Comparison of ENCODE assay signal across 30 cellular contexts in genomic region chr14:90424686-90425255, GRCh38.
"Had no signal": no experiment of that assay in that cellular context is flagged by ENCODE, and none has a peak within 500 bp of the region (broad histone marks: within the 10 kb centered on the region; RNA-seq: fewer than 3 reads in every experiment).

No MANE protein-coding gene starts in this region.

- H3K27ac ChIP-seq: adrenal gland, body of pancreas, cardiac muscle cell, left lung, lower lobe of right lung, pancreas, prostate gland, thyroid gland, upper lobe of right lung had no signal

- ATAC-seq: activated CD8-positive, alpha-beta T cell treated with anti-CD3 and anti-CD28 coated beads for 36 hours; body of pancreas; left lung; lower lobe of right lung; natural killer cell; pancreas; stimulated activated memory B cell treated with anti-CD40 and anti-IgM and Interleukin-4, amounts not matched to agents 10 μg/mL and 1 μg/mL and 100 μg/mL, for 72 hours; stimulated activated naive CD8-positive, alpha-beta T cell treated with anti-CD3 and anti-CD28 coated beads, Interleukin-15, amount 100 ng/mL, for 72 hours; upper lobe of right lung had no signal

- H3K4me3 ChIP-seq: adrenal gland, body of pancreas, cardiac muscle cell, left lung, lower lobe of right lung, pancreas, prostate gland, smooth muscle cell, thyroid gland, upper lobe of right lung had no signal

- H3K27me3 ChIP-seq: adrenal gland, body of pancreas, left lung, pancreas, thyroid gland, upper lobe of right lung had no signal

- H3K9me3 ChIP-seq: adrenal gland, body of pancreas, lower lobe of right lung, pancreas, prostate gland, thyroid gland, upper lobe of right lung had no signal

- H3K4me1 Mint-ChIP-seq: activated naive CD8-positive, alpha-beta T cell treated with anti-CD3 and anti-CD28 coated beads for 36 hours; natural killer cell; stimulated activated naive CD8-positive, alpha-beta T cell treated with anti-CD3 and anti-CD28 coated beads, Interleukin-15, amount 100 ng/mL, for 72 hours had no signal

- H3K36me3 Mint-ChIP-seq: activated naive CD8-positive, alpha-beta T cell treated with anti-CD3 and anti-CD28 coated beads for 36 hours; natural killer cell; stimulated activated memory B cell treated with anti-CD40 and anti-IgM and Interleukin-4, amounts not matched to agents 10 μg/mL and 1 μg/mL and 100 μg/mL, for 72 hours had no signal

- DNase-seq: activated B cell treated with CpG ODN at 0.5 μM for 24 hours; activated CD4-positive, alpha-beta T cell treated with anti-CD3 and anti-CD28 coated beads, Interleukin-2, amount 50 U/mL, for 1 hour; activated CD8-positive, alpha-beta T cell treated with anti-CD3 and anti-CD28 coated beads for 36 hours; activated naive CD4-positive, alpha-beta T cell treated with anti-CD3 and anti-CD28 coated beads for 36 hours; activated naive CD8-positive, alpha-beta T cell treated with anti-CD3 and anti-CD28 coated beads for 36 hours; activated T-cell treated with anti-CD3 and anti-CD28 coated beads, Interleukin-2, amount 50 U/mL, for 48 hours; adrenal gland; body of pancreas; cortex of kidney; foreskin melanocyte; left lung; lower lobe of right lung; mesenchymal stem cell; natural killer cell; pancreas; retina; stimulated activated CD4-positive, alpha-beta T cell treated with anti-CD3 and anti-CD28 coated beads, Interleukin-1b, Interleukin-23, amount 100 ng/mL, for 48 hours; stimulated activated CD4-positive, alpha-beta T cell treated with anti-CD3 and anti-CD28 coated beads, Interleukin-4, amount 100 ng/mL, for 4 hours; stimulated activated CD8-positive, alpha-beta memory T cell treated with anti-CD3 and anti-CD28 coated beads, Interleukin-4, amount 100 ng/mL, for 48 hours; stimulated activated naive CD8-positive, alpha-beta T cell treated with anti-CD3 and anti-CD28 coated beads, Interleukin-15, amount 100 ng/mL, for 72 hours; substantia nigra; T-helper 1 cell; thyroid gland; upper lobe of right lung had no signal

- H3K36me3 ChIP-seq: adrenal gland, cardiac muscle cell, left lung, lower lobe of right lung, pancreas, prostate gland, thyroid gland, upper lobe of right lung had no signal

- H3K4me3 Mint-ChIP-seq: activated B cell treated with CpG ODN at 0.5 μM for 24 hours; activated CD8-positive, alpha-beta T cell treated with anti-CD3 and anti-CD28 coated beads for 36 hours; activated naive CD4-positive, alpha-beta T cell treated with anti-CD3 and anti-CD28 coated beads for 36 hours; activated naive CD8-positive, alpha-beta T cell treated with anti-CD3 and anti-CD28 coated beads for 36 hours; natural killer cell; stimulated activated memory B cell treated with anti-CD40 and anti-IgM and Interleukin-4, amounts not matched to agents 10 μg/mL and 1 μg/mL and 100 μg/mL, for 72 hours; stimulated activated naive CD8-positive, alpha-beta T cell treated with anti-CD3 and anti-CD28 coated beads, Interleukin-15, amount 100 ng/mL, for 72 hours; T-helper 2 cell treated with Interferon-gamma antibody and Interleukin-4, amounts not matched to agents 5 μg/mL and 100 μg/mL, for 36 hours had no signal

- H3K4me2 ChIP-seq: smooth muscle cell had no signal

- H3K4me1 ChIP-seq: adrenal gland, body of pancreas, pancreas, prostate gland had no signal

- H3K27me3 Mint-ChIP-seq: activated CD8-positive, alpha-beta T cell treated with anti-CD3 and anti-CD28 coated beads for 36 hours; activated naive CD8-positive, alpha-beta T cell treated with anti-CD3 and anti-CD28 coated beads for 36 hours; stimulated activated naive CD8-positive, alpha-beta T cell treated with anti-CD3 and anti-CD28 coated beads, Interleukin-15, amount 100 ng/mL, for 72 hours had no signal

- H3K27ac Mint-ChIP-seq: activated B cell treated with CpG ODN at 0.5 μM for 24 hours; activated CD8-positive, alpha-beta T cell treated with anti-CD3 and anti-CD28 coated beads for 36 hours; activated naive CD4-positive, alpha-beta T cell treated with anti-CD3 and anti-CD28 coated beads for 36 hours; activated naive CD8-positive, alpha-beta T cell treated with anti-CD3 and anti-CD28 coated beads for 36 hours; activated T-helper 2 cell treated with anti-CD3 and anti-CD28 coated beads, Interferon-gamma antibody, Interleukin-2, Interleukin-4, amounts not matched to agents 10 μg/mL and 5 μg/mL and 100 μg/mL, durations not matched to agents 14 hours and 24 hours and 36 hours; natural killer cell; stimulated activated memory B cell treated with anti-CD40 and anti-IgM and Interleukin-4, amounts not matched to agents 10 μg/mL and 1 μg/mL and 100 μg/mL, for 72 hours; stimulated activated naive CD8-positive, alpha-beta T cell treated with anti-CD3 and anti-CD28 coated beads, Interleukin-15, amount 100 ng/mL, for 72 hours; T-helper 2 cell treated with Interferon-gamma antibody and Interleukin-4, amounts not matched to agents 5 μg/mL and 100 μg/mL, for 36 hours had no signal

- H3K9me3 Mint-ChIP-seq: activated B cell treated with CpG ODN at 0.5 μM for 24 hours; activated CD8-positive, alpha-beta T cell treated with anti-CD3 and anti-CD28 coated beads for 36 hours; activated naive CD4-positive, alpha-beta T cell treated with anti-CD3 and anti-CD28 coated beads for 36 hours; activated naive CD8-positive, alpha-beta T cell treated with anti-CD3 and anti-CD28 coated beads for 36 hours; activated T-helper 2 cell treated with anti-CD3 and anti-CD28 coated beads, Interferon-gamma antibody, Interleukin-2, Interleukin-4, amounts not matched to agents 10 μg/mL and 5 μg/mL and 100 μg/mL, durations not matched to agents 14 hours and 24 hours and 36 hours; natural killer cell; stimulated activated memory B cell treated with anti-CD40 and anti-IgM and Interleukin-4, amounts not matched to agents 10 μg/mL and 1 μg/mL and 100 μg/mL, for 72 hours; stimulated activated naive CD8-positive, alpha-beta T cell treated with anti-CD3 and anti-CD28 coated beads, Interleukin-15, amount 100 ng/mL, for 72 hours; T-helper 2 cell treated with Interferon-gamma antibody and Interleukin-4, amounts not matched to agents 5 μg/mL and 100 μg/mL, for 36 hours had no signal
